Comparison of ENCODE assay signal across 16 cellular contexts in genomic region chr10:6563720-6564119, GRCh38. TPM values are rescaled to one million over a fixed set of nuclear protein-coding genes. Genes with fewer than 3 reads are reported as not detected.
DNase-seq lines count a peak whose midpoint lies in the region; ATAC-seq, FAIRE-seq and TF ChIP-seq lines count a peak whose summit lies in the region.
"Had no signal": no experiment of that assay in that cellular context is flagged by ENCODE, and none has a peak within 500 bp of the region (broad histone marks: within the 10 kb centered on the region; RNA-seq: fewer than 3 reads in every experiment).

No MANE protein-coding gene starts in this region.

- peaks cover 88% of the 10 kb centered on the region for H3K4me1 Mint-ChIP-seq in CD8-positive, alpha-beta T cell (ENCODE audit: low read depth)
- H3K4me1 Mint-ChIP-seq in activated naive CD8-positive, alpha-beta T cell treated with anti-CD3 and anti-CD28 coated beads, Interleukin-2, amount 10 ng/mL, durations not matched to agents 7 days and 5 days = peaks cover 62% of the 10 kb centered on the region
- peaks cover 63 to 94% (median 88%) of the 10 kb centered on the region in 7 donors for H3K4me1 Mint-ChIP-seq in naive thymus-derived CD4-positive, alpha-beta T cell

- no peak for FAIRE-seq in small intestine (lab: Jason Lieb, UNC)
- FAIRE-seq: TTC549 had no signal

- H3K27ac Mint-ChIP-seq in CD8-positive, alpha-beta T cell = peak overlapping the region; percentile 80
- H3K27ac Mint-ChIP-seq in activated naive CD8-positive, alpha-beta T cell treated with anti-CD3 and anti-CD28 coated beads, Interleukin-2, amount 10 ng/mL, durations not matched to agents 7 days and 5 days = peak overlapping the region; percentile 85
- H3K27ac Mint-ChIP-seq in naive thymus-derived CD4-positive, alpha-beta T cell = peak overlapping the region; percentile 47 to 94 (median 87)
- H3K27ac Mint-ChIP-seq: type B pancreatic cell had no signal

- CTCF ChIA-PET in CD8-positive, alpha-beta T cell (lab: Charles Lee) = interaction anchor here (1.0 to 1.9 kb wide), 8 partner anchors 15 to 158 kb away, joined by 3 to 7 read pairs (median 4); no protein-coding TSS in a partner anchor
- CTCF ChIA-PET in naive thymus-derived CD4-positive, alpha-beta T cell (lab: Charles Lee) = interaction anchor here (0.6 to 3.6 kb wide), 7 partner anchors 14 to 89 kb away, joined by 3 to 12 read pairs (median 3); no protein-coding TSS in a partner anchor

- WGBS in adrenal gland, 4 donors = 77 to 86% (median 82%) methylated on average over 5 to 6 of the region's 6 CpGs
- WGBS in small intestine, 3 donors = 85 to 92% (median 85%) methylated on average over 6 of the region's 6 CpGs

- no peak overlapping the region for H3K27ac ChIP-seq in CD8-positive, alpha-beta T cell (ENCODE audit: low read depth, low read length)
- H3K27ac ChIP-seq in naive thymus-derived CD4-positive, alpha-beta T cell (ENCODE audit: low read depth, low read length) = peak overlapping the region; percentile 46
- no peak overlapping the region for H3K27ac ChIP-seq in adrenal gland
- no peak overlapping the region for H3K27ac ChIP-seq in small intestine (ENCODE audit: low read depth in 1 of 2, low read length in 1 of 2)
- H3K27ac ChIP-seq: SJCRH30 had no signal

- H3K36me3 Mint-ChIP-seq in CD8-positive, alpha-beta T cell = peaks cover 29% of the 10 kb centered on the region
- H3K36me3 Mint-ChIP-seq in activated naive CD8-positive, alpha-beta T cell treated with anti-CD3 and anti-CD28 coated beads, Interleukin-2, amount 10 ng/mL, durations not matched to agents 7 days and 5 days = peaks cover 34% of the 10 kb centered on the region
- peaks cover 4 to 28% (median 11%) of the 10 kb centered on the region in 5 donors for H3K36me3 Mint-ChIP-seq in naive thymus-derived CD4-positive, alpha-beta T cell
- H3K36me3 Mint-ChIP-seq: type B pancreatic cell had no signal

- no peak for TF ChIP-seq POLR2A in adrenal gland (IDR thresholded peaks at IDR 0.05)

- peak; percentile 34 for ATAC-seq in CD8-positive, alpha-beta T cell
- ATAC-seq in activated naive CD8-positive, alpha-beta T cell treated with anti-CD3 and anti-CD28 coated beads, Interleukin-2, amount 10 ng/mL, durations not matched to agents 7 days and 5 days (ENCODE audit: low read depth) = peak; percentile 35
- ATAC-seq in naive thymus-derived CD4-positive, alpha-beta T cell = peak; percentile 36
- ATAC-seq in omental fat pad (ENCODE audit: low FRiP score) = no peak

- no peaks in the 10 kb centered on the region for H3K9me3 ChIP-seq in CD8-positive, alpha-beta T cell (ENCODE audit: low read length)
- H3K9me3 ChIP-seq in naive thymus-derived CD4-positive, alpha-beta T cell (ENCODE audit: control insufficient read depth in 2 of 3, low read length in 3 of 3) = no peaks in the 10 kb centered on the region
- H3K9me3 ChIP-seq in adrenal gland (replicated peaks in 1 of 3) = no peaks in the 10 kb centered on the region
- no peaks in the 10 kb centered on the region for H3K9me3 ChIP-seq in small intestine (ENCODE audit: control insufficient read depth, low read depth)
- H3K9me3 ChIP-seq: SJCRH30 had no signal

- H3K36me3 ChIP-seq in CD8-positive, alpha-beta T cell (ENCODE audit: insufficient read depth, low read length) = no peaks in the 10 kb centered on the region
- no peaks in the 10 kb centered on the region for H3K36me3 ChIP-seq in naive thymus-derived CD4-positive, alpha-beta T cell (ENCODE audit: control insufficient read depth in 2 of 3, insufficient read depth in 3 of 3, low read length in 3 of 3)
- no peaks in the 10 kb centered on the region for H3K36me3 ChIP-seq in adrenal gland (replicated peaks in 1 of 2)
- no peaks in the 10 kb centered on the region for H3K36me3 ChIP-seq in small intestine (ENCODE audit: control insufficient read depth in 2 of 2, insufficient read depth in 2 of 2, low read length in 2 of 2)
- H3K36me3 ChIP-seq: SJCRH30 had no signal

- peak overlapping the region; percentile 57 for H3K4me3 Mint-ChIP-seq in CD8-positive, alpha-beta T cell
- peak overlapping the region; percentile 85 for H3K4me3 Mint-ChIP-seq in activated naive CD8-positive, alpha-beta T cell treated with anti-CD3 and anti-CD28 coated beads, Interleukin-2, amount 10 ng/mL, durations not matched to agents 7 days and 5 days
- peak overlapping the region; percentile 69 to 89 (median 80) for H3K4me3 Mint-ChIP-seq in naive thymus-derived CD4-positive, alpha-beta T cell
- H3K4me3 Mint-ChIP-seq: type B pancreatic cell had no signal

- no peaks in the 10 kb centered on the region for H3K9me3 Mint-ChIP-seq in CD8-positive, alpha-beta T cell
- no peaks in the 10 kb centered on the region for H3K9me3 Mint-ChIP-seq in activated naive CD8-positive, alpha-beta T cell treated with anti-CD3 and anti-CD28 coated beads, Interleukin-2, amount 10 ng/mL, durations not matched to agents 7 days and 5 days
- no peaks in the 10 kb centered on the region for H3K9me3 Mint-ChIP-seq in naive thymus-derived CD4-positive, alpha-beta T cell
- H3K9me3 Mint-ChIP-seq: type B pancreatic cell had no signal

- peaks cover 73% of the 10 kb centered on the region for H3K4me1 ChIP-seq in CD8-positive, alpha-beta T cell (ENCODE audit: insufficient read depth, low read length)
- peaks cover 65 to 68% of the 10 kb centered on the region in 2 donors for H3K4me1 ChIP-seq in naive thymus-derived CD4-positive, alpha-beta T cell (ENCODE audit: control insufficient read depth in 2 of 2, insufficient read depth in 2 of 2, low read length in 2 of 2)
- no peaks in the 10 kb centered on the region for H3K4me1 ChIP-seq in adrenal gland (replicated peaks in 1 of 2)
- no peaks in the 10 kb centered on the region for H3K4me1 ChIP-seq in small intestine (ENCODE audit: control insufficient read depth in 2 of 2, insufficient read depth in 1 of 2, low read depth in 1 of 2, low read length in 1 of 2)
- H3K4me1 ChIP-seq: SJCRH30 had no signal

- H3K27me3 ChIP-seq in CD8-positive, alpha-beta T cell (ENCODE audit: insufficient read depth, low read length) = no peaks in the 10 kb centered on the region
- no peaks in the 10 kb centered on the region for H3K27me3 ChIP-seq in naive thymus-derived CD4-positive, alpha-beta T cell (ENCODE audit: control insufficient read depth in 2 of 2, insufficient read depth in 2 of 2, low read length in 2 of 2)
- H3K27me3 ChIP-seq in adrenal gland (no peaks in the 10 kb centered on the region), small intestine (ENCODE audit: control insufficient read depth in 2 of 2, insufficient read depth in 2 of 2, low read length in 2 of 2) (no peaks in the 10 kb centered on the region)
- H3K27me3 ChIP-seq: SJCRH30 had no signal

- TF ChIP-seq CTCF in CD8-positive, alpha-beta T cell (IDR thresholded peaks at IDR 0.05) = no peak
- TF ChIP-seq CTCF in omental fat pad (IDR thresholded peaks at IDR 0.05) (no peak), adrenal gland (IDR thresholded peaks at IDR 0.05) (no peak)

- no peak overlapping the region for H3K4me3 ChIP-seq in CD8-positive, alpha-beta T cell (ENCODE audit: low read depth, low read length)
- H3K4me3 ChIP-seq in Jurkat, Clone E6-1 (ENCODE audit: low read length) = peak overlapping the region; percentile 47
- peak overlapping the region; percentile 42 for H3K4me3 ChIP-seq in naive thymus-derived CD4-positive, alpha-beta T cell (ENCODE audit: low read length)
- H3K4me3 ChIP-seq in adrenal gland (no peak overlapping the region), small intestine (ENCODE audit: low read depth in 1 of 2, low read length in 2 of 2) (no peak overlapping the region)
- H3K4me3 ChIP-seq: SJCRH30 had no signal

- peak in 1 of 7 experiments; percentile 15 for DNase-seq in CD8-positive, alpha-beta T cell
- DNase-seq in Jurkat, Clone E6-1 (ENCODE audit: low read depth, low spot score) = no peak
- no peak for DNase-seq in activated naive CD8-positive, alpha-beta T cell treated with anti-CD3 and anti-CD28 coated beads, Interleukin-2, amount 10 ng/mL, durations not matched to agents 7 days and 5 days
- peak in 3 of 9 donors; percentile 7 to 27 (median 16) for DNase-seq in naive thymus-derived CD4-positive, alpha-beta T cell
- DNase-seq in omental fat pad (ENCODE audit: low spot score) (no peak), adrenal gland (no peak), small intestine (no peak)
- DNase-seq: amniotic stem cell, cerebellar nuclear complex, DMS153, foreskin fibroblast, NCI-H2081 treated with DMSO at 0.1 percent for 48 hours, NCI-H526 treated with DMSO at 0.1 percent for 48 hours, SJCRH30 had no signal

- POLR2A ChIA-PET in CD8-positive, alpha-beta T cell (lab: Charles Lee) = interaction anchor here (0.9 to 1.1 kb wide), 2 partner anchors 29 to 33 kb away, joined by 3 to 5 read pairs; no protein-coding TSS in a partner anchor
- POLR2A ChIA-PET in activated naive CD8-positive, alpha-beta T cell treated with anti-CD3 and anti-CD28 coated beads, Interleukin-2, amount 10 ng/mL, durations not matched to agents 7 days and 5 days (lab: Charles Lee) = interaction anchor here (1.1 to 2.9 kb wide), 9 partner anchors 10 to 37 kb away, joined by 3 to 22 read pairs (median 7); partner anchors contain the start of gene PRKCQ
- POLR2A ChIA-PET in naive thymus-derived CD4-positive, alpha-beta T cell (lab: Charles Lee) = interaction anchor here (0.7 to 4.5 kb wide), 10 partner anchors 8 to 101 kb away, joined by 3 to 34 read pairs (median 4); partner anchors contain the start of gene PRKCQ

- intact Hi-C loops in CD8-positive, alpha-beta T cell (cut with DNase I, micrococcal nuclease) = loop anchor here in 1 of 2 experiments (2.0 to 5.0 kb wide), 2 partner anchors 21 to 36 kb away; no protein-coding TSS in a partner anchor
- intact Hi-C loops in naive thymus-derived CD4-positive, alpha-beta T cell (cut with micrococcal nuclease) = loop anchor here (1.0 to 5.0 kb wide), 5 partner anchors 7 to 46 kb away; no protein-coding TSS in a partner anchor
- intact Hi-C loops in adrenal gland (cut with DNase I) = no loop called here

- H3K27me3 Mint-ChIP-seq in CD8-positive, alpha-beta T cell (ENCODE audit: low read depth) = no peaks in the 10 kb centered on the region
- no peaks in the 10 kb centered on the region for H3K27me3 Mint-ChIP-seq in activated naive CD8-positive, alpha-beta T cell treated with anti-CD3 and anti-CD28 coated beads, Interleukin-2, amount 10 ng/mL, durations not matched to agents 7 days and 5 days
- no peaks in the 10 kb centered on the region for H3K27me3 Mint-ChIP-seq in naive thymus-derived CD4-positive, alpha-beta T cell

RNA-seq across cellular contexts. Expression of gene PRKCQ, which starts 16.4 kb away (rescaled TPM):
- 10 to 100 TPM; 26.3 to 26.6 TPM for total RNA-seq in CD8-positive, alpha-beta T cell
- 17.6 TPM for polyA plus RNA-seq in Jurkat, Clone E6-1 (2012; ENCODE audit: insufficient read depth, insufficient read length)
- total RNA-seq in activated naive CD8-positive, alpha-beta T cell treated with anti-CD3 and anti-CD28 coated beads, Interleukin-2, amount 10 ng/mL, durations not matched to agents 7 days and 5 days = 10 to 100 TPM; 61.2 to 61.8 TPM
- total RNA-seq in naive thymus-derived CD4-positive, alpha-beta T cell = 10 to 100 TPM; 45.9 to 68.3 (median 65.8) TPM
- polyA plus RNA-seq in naive thymus-derived CD4-positive, alpha-beta T cell = 10 to 100 TPM; 44.3 to 74.5 TPM
- 1 to 10 TPM in 1 of 4 donors, under 1 TPM in 3; 0.56 to 1.9 (median 0.86) TPM for total RNA-seq in omental fat pad
- 1 to 10 TPM in 2 of 8 donors, under 1 TPM in 6; 0.47 to 1.6 (median 0.76) TPM for total RNA-seq in adrenal gland
- polyA plus RNA-seq in adrenal gland = under 1 TPM; 0.48 to 0.93 (median 0.57) TPM
- 1 to 10 TPM in 2 of 3 donors, under 1 TPM in 1; 0.91 to 1.4 (median 1.3) TPM for polyA plus RNA-seq in small intestine

Comparison
In these comparisons a context has a peak if more than half of its experiments do, and no peak if none do; other contexts are left out.
1. H3K4me3 ChIP-seq: peak in Jurkat, Clone E6-1 (single experiment) and naive thymus-derived CD4-positive, alpha-beta T cell (single experiment); none in CD8-positive, alpha-beta T cell (single experiment), adrenal gland (0 of 4) and small intestine (0 of 2).
2. RNA of gene PRKCQ, which starts 16.4 kb away (total RNA-seq): 45.9 to 68.3 TPM in naive thymus-derived CD4-positive, alpha-beta T cell, 61.2 to 61.8 TPM in activated naive CD8-positive, alpha-beta T cell treated with anti-CD3 and anti-CD28 coated beads, Interleukin-2, amount 10 ng/mL, durations not matched to agents 7 days and 5 days and 26.3 to 26.6 TPM in CD8-positive, alpha-beta T cell; 0.56 to 1.9 TPM in omental fat pad and 0.47 to 1.6 TPM in adrenal gland; every median in the first group is over 4 times any median in the second.
3. intact Hi-C loops: an anchor here in naive thymus-derived CD4-positive, alpha-beta T cell (1.0 to 5.0 kb wide); none called in adrenal gland.
4. Peak in every context shown above with its lines, with median percentiles within 50 percentile points of each other: H3K27ac Mint-ChIP-seq and H3K4me3 Mint-ChIP-seq.